ENCODE assay signal across 3 cellular contexts in the genomic region with DNA sequence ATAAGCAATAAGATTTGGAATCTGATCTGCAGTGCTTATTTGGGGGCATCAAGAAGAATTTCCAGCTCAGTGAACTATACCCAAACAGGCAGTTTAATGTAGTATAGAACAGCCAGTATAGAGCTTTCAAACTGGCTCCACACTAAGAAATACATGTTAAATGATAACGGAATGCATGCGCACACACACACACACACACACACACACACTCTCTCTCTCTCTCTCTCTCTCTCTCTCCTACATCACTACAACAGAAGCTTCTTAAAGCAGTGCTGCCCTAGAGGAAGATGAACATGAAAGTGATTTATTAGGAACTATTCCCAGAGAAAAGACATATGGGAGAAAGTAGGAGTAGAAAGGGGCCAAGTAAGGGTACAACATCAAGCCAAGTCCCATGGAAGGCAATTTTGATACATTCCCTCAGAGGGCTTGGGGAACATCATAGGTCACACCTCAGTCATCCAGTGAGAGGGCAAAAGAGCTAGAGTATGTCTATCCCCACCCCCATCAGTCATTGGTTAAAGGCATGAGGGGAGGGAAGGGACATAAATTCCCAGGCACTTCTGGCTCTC.
TF ChIP-seq lines count a peak whose summit lies in the region.

No MANE protein-coding gene starts in this region.

TF ChIP-seq in HEK293, 187 proteins besides CTCF, POLR2A, EP300 and RAD21:
- no peak for TF ChIP-seq ZNF561 (tag by site-specific recombination; IDR thresholded peaks at IDR 0.05; ENCODE audit: borderline replicate concordance)
- TF ChIP-seq, protein P1, sequence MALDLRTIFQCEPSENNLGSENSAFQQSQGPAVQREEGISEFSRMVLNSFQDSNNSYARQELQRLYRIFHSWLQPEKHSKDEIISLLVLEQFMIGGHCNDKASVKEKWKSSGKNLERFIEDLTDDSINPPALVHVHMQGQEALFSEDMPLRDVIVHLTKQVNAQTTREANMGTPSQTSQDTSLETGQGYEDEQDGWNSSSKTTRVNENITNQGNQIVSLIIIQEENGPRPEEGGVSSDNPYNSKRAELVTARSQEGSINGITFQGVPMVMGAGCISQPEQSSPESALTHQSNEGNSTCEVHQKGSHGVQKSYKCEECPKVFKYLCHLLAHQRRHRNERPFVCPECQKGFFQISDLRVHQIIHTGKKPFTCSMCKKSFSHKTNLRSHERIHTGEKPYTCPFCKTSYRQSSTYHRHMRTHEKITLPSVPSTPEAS (tag by site-specific recombination; IDR thresholded peaks at IDR 0.05): peak; percentile 73

TF ChIP-seq in K562, 482 proteins besides CTCF, POLR2A, EP300 and RAD21:
- TF ChIP-seq ZNF121 (CRISPR knock-in tag; conservative IDR thresholded peaks at IDR 0.05) (no peak), FOXK1 (CRISPR knock-in tag; IDR thresholded peaks at IDR 0.05; ENCODE audit: borderline replicate concordance) (no peak), NBN (IDR thresholded peaks at IDR 0.05; ENCODE audit: low read depth) (no peak), ZBTB9 (CRISPR knock-in tag; IDR thresholded peaks at IDR 0.05) (no peak), KAT2B (IDR thresholded peaks at IDR 0.05; ENCODE audit: low read depth, low read length) (no peak), PYGO2 (tag; IDR thresholded peaks at IDR 0.05) (0 out of 2 replicates have a peak, but pooled peaks have one; percentile 21), TRIM24 (IDR thresholded peaks at IDR 0.05) (no peak), NCOA2 (IDR thresholded peaks at IDR 0.05; ENCODE audit: partially characterized antibody in 2 of 2) (peak in 1 of 2 experiments; percentile 56), BDP1 (IDR thresholded peaks at IDR 0.05; ENCODE audit: insufficient read depth, insufficient read length) (no peak), ZNF146 (CRISPR knock-in tag; IDR thresholded peaks at IDR 0.05; ENCODE audit: unreplicated experiment) (no peak), SIRT6 (IDR thresholded peaks at IDR 0.05; ENCODE audit: low read depth, low read length) (no peak)

TF ChIP-seq in liver, 16 proteins besides CTCF, POLR2A, EP300 and RAD21:
- TF ChIP-seq REST (IDR thresholded peaks at IDR 0.05): no peak
- TF ChIP-seq YY1 (IDR thresholded peaks at IDR 0.05): no peak
- TF ChIP-seq HNF4A (conservative IDR thresholded peaks at IDR 0.05): no peak
- TF ChIP-seq ZBTB33 (IDR thresholded peaks at IDR 0.05): no peak
- TF ChIP-seq SP1 (IDR thresholded peaks at IDR 0.05): peak; percentile 21
